8 cellular contexts compared by ENCODE assay signal in the genomic region with DNA sequence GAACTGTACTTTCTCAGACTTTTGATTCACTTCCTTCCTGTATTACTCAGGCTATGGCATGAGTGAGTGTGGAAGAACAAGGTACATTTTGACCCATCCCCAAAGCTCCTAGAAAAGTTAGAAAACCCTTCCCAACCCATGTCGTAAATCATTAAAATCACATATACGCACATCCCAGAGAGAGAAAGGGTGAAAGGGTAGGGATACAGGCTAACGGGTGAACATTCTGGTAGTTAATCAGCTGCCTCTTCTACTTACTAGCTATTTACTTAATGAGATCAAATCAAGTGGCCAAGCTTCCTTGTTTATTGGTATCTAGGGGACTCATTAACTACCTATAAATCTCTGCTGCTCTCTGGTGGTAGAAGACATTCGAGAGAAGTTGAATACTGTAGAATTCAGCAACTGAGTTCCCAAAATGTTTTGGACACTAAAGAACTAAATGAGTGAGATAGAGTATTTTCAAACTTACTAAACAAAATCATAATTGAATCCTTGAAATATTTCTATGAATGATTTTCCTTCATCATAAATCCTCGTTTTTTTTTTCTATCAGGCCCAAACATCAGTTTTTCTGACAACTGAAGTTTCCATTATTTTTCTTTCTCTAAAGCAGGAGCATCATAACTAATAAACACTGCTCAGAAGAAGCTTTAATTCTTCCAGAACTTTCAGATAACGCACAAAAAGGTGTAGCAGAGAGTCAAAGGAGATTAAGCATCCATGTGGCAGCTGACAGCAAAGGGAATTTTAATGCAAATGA.
DNase-seq lines count a peak whose midpoint lies in the region; ATAC-seq and TF ChIP-seq lines count a peak whose summit lies in the region.

No MANE protein-coding gene starts in this region.

- H3K4me3 ChIP-seq in fibroblast of villous mesenchyme (ENCODE audit: low read depth, low read length) = no peak overlapping the region

- no peak overlapping the region for H3K4me3 Mint-ChIP-seq in effector memory CD8-positive, alpha-beta T cell

- ATAC-seq in sciatic nerve = peak; percentile 84
- no peak for ATAC-seq in effector memory CD8-positive, alpha-beta T cell (replicated peaks)

- DNase-seq in HT1080 (ENCODE audit: low read depth) (peak; percentile 64), SK-MEL-5 (ENCODE audit: low read depth, low spot score) (peak; percentile 67), fibroblast of villous mesenchyme (ENCODE audit: low read depth) (peak; percentile 76), sciatic nerve (ENCODE audit: low spot score) (no peak), germinal center (ENCODE audit: low spot score) (no peak), GDM1 (lab: John Stamatoyannopoulos, UW) (no peak)
- DNase-seq in effector memory CD8-positive, alpha-beta T cell = no peak

- no peaks in the 10 kb centered on the region for H3K9me3 Mint-ChIP-seq in effector memory CD8-positive, alpha-beta T cell

- H3K27ac Mint-ChIP-seq in effector memory CD8-positive, alpha-beta T cell = no peak overlapping the region

- intact Hi-C loops in sciatic nerve (cut with DNase I) = no loop called here

- no peaks in the 10 kb centered on the region for H3K4me1 Mint-ChIP-seq in effector memory CD8-positive, alpha-beta T cell (ENCODE audit: low read depth in 2 of 2)

- peak; percentile 76 for TF ChIP-seq CTCF in C4-2B (conservative IDR thresholded peaks at IDR 0.05)
- TF ChIP-seq CTCF in fibroblast of villous mesenchyme (IDR thresholded peaks at IDR 0.05; ENCODE audit: insufficient read depth, low read depth, low read length) = peak; percentile 73

- H3K36me3 Mint-ChIP-seq in effector memory CD8-positive, alpha-beta T cell (ENCODE audit: insufficient read depth) = no peaks in the 10 kb centered on the region

- in situ Hi-C loops in SK-MEL-5 (cut with HindIII; ENCODE audit: low pct_unique_long_range_greater_than_20kb, low sequenced_read_pairs) = no loop called here

- H3K27ac ChIP-seq in C4-2B = no peak overlapping the region

- H3K27me3 Mint-ChIP-seq in effector memory CD8-positive, alpha-beta T cell = peaks cover 17 to 25% of the 10 kb centered on the region in 2 donors

Comparison
In these comparisons a context has a peak if more than half of its experiments do, and no peak if none do; other contexts are left out.
1. DNase-seq: peak in HT1080 (single experiment), SK-MEL-5 (single experiment) and fibroblast of villous mesenchyme (single experiment); none in sciatic nerve (single experiment), effector memory CD8-positive, alpha-beta T cell (0 of 3), germinal center (single experiment) and GDM1 (single experiment).